8 cellular contexts compared by ENCODE assay signal in genomic region chr15:70091649-70092461, GRCh38. TPM values are rescaled to one million over a fixed set of nuclear protein-coding genes. Genes with fewer than 3 reads are reported as not detected.
A peak's percentile ranks its signal among the peaks of the same experiment; 100 is the strongest.
DNase-seq lines count a peak whose midpoint lies in the region; ATAC-seq and TF ChIP-seq lines count a peak whose summit lies in the region.

No MANE protein-coding gene starts in this region.

- peak overlapping the region; percentile 89 for H3K4me3 Mint-ChIP-seq in activated T-helper 17 cell treated with anti-CD3 and anti-CD28 coated beads, Interleukin-2, amount 50 U/mL, for 72 hours

- peaks cover 98% of the 10 kb centered on the region for H3K36me3 Mint-ChIP-seq in activated T-helper 17 cell treated with anti-CD3 and anti-CD28 coated beads, Interleukin-2, amount 50 U/mL, for 72 hours (ENCODE audit: low read depth)

- peaks cover 58% of the 10 kb centered on the region for H3K4me1 Mint-ChIP-seq in activated T-helper 17 cell treated with anti-CD3 and anti-CD28 coated beads, Interleukin-2, amount 50 U/mL, for 72 hours

- no peaks in the 10 kb centered on the region for H3K9me3 Mint-ChIP-seq in activated T-helper 17 cell treated with anti-CD3 and anti-CD28 coated beads, Interleukin-2, amount 50 U/mL, for 72 hours

- H3K27ac ChIP-seq in breast epithelium: peak overlapping the region in 1 of 2 donors; percentile 56

- H3K27me3 ChIP-seq in H7 (ENCODE audit: control insufficient read depth, insufficient read depth, low read length) (no peaks in the 10 kb centered on the region), breast epithelium (no peaks in the 10 kb centered on the region)

- TF ChIP-seq POLR2A in breast epithelium (IDR thresholded peaks at IDR 0.05): no peak

- H3K4me1 ChIP-seq in breast epithelium: peaks cover 0 to 32% of the 10 kb centered on the region in 2 donors

- no peaks in the 10 kb centered on the region for H3K27me3 Mint-ChIP-seq in activated T-helper 17 cell treated with anti-CD3 and anti-CD28 coated beads, Interleukin-2, amount 50 U/mL, for 72 hours

- no peaks in the 10 kb centered on the region for H3K9me3 ChIP-seq in breast epithelium

- DNase-seq in COR-L47 (lab: John Stamatoyannopoulos, UW) (peak; percentile 23), NCI-H2029 treated with DMSO at 0.1 percent for 48 hours (lab: John Stamatoyannopoulos, UW) (peak; percentile 29), midbrain (lab: John Stamatoyannopoulos, UW) (peak; percentile 13), iPS-NIHi11 (ENCODE audit: low spot score) (no peak), H7 (no peak), breast epithelium (ENCODE audit: low spot score in 2 of 2) (no peak)

- H3K4me3 ChIP-seq in H7 (ENCODE audit: insufficient read depth, low read depth, low read length) (no peak overlapping the region), breast epithelium (no peak overlapping the region)

- intact Hi-C loops in breast epithelium (cut with DNase I; ENCODE audit: low total_unique reads): no loop called here

- ATAC-seq in activated T-helper 17 cell treated with anti-CD3 and anti-CD28 coated beads, Interleukin-2, amount 50 U/mL, for 72 hours (replicated peaks): peak; percentile 55
- no peak for ATAC-seq in GM21529 (IDR thresholded peaks at IDR 0.05; ENCODE audit: unreplicated experiment)

- no peaks in the 10 kb centered on the region; the same call in none of the 2 replicates for H3K36me3 ChIP-seq in H7 (replicated peaks; ENCODE audit: control insufficient read depth, insufficient read depth, low read length)
- no peaks in the 10 kb centered on the region for H3K36me3 ChIP-seq in breast epithelium

- no peak for TF ChIP-seq CTCF in breast epithelium (IDR thresholded peaks at IDR 0.05)

- H3K27ac Mint-ChIP-seq in activated T-helper 17 cell treated with anti-CD3 and anti-CD28 coated beads, Interleukin-2, amount 50 U/mL, for 72 hours: peak overlapping the region; percentile 67

RNA-seq across cellular contexts. Expression of gene TLE3, which starts 5.9 kb away (rescaled TPM):
- total RNA-seq in activated T-helper 17 cell treated with anti-CD3 and anti-CD28 coated beads, Interleukin-2, amount 50 U/mL, for 72 hours: 100 to 1,000 TPM in 1 of 2 donors, 10 to 100 TPM in 1; 94.9 to 131 TPM
- total RNA-seq in H7 (2014; rRNA removed; shearing (Covaris generic)): 83.5 and 108 TPM in 2 replicates
- 10 to 100 TPM; 67.0 to 73.9 (median 73.4) TPM for total RNA-seq in breast epithelium

Comparison
In these comparisons a context has a peak if more than half of its experiments do, and no peak if none do; other contexts are left out.
1. DNase-seq: peak in COR-L47 (single experiment), NCI-H2029 treated with DMSO at 0.1 percent for 48 hours (single experiment) and midbrain (single experiment); none in iPS-NIHi11 (single experiment), H7 (single experiment) and breast epithelium (0 of 2).